In the genomic region with DNA sequence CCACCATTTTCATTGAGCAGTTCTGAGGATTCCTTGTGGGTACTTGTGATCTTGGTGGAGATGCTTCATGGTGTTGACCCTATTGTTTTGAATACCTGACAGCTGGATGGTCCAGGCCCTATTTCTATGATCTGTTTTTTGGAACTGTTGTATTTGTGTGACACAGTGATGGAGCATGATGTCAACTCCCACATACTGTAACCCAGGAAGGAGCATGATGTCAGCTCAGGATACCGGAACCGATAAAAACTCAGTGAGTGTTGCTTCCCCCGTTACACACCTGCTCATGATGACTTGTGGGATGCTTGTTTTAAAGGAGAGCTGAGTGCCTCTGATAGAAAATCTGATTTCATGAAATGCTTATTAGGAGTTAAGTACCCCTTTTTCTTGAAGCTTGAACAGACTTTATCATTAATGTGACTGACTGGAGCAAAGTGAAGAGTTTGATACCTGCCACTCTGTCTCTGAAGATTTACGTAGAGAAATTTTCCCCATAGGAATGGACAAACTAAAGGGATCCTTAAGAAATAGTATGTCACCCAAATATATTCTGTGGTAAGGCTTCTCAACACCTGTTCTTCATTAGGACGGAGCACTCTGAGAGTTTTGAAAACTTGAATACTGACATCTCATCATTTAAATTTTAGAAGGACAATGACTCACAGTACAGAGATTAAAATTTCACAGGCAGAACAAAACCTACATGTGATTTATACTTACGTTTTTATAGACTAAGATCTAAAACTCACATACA, we compare ENCODE assay signal across 8 cellular contexts. TPM values are rescaled to one million over a fixed set of nuclear protein-coding genes. Genes with fewer than 3 reads are reported as not detected.
DNase-seq lines count a peak whose midpoint lies in the region; ATAC-seq and TF ChIP-seq lines count a peak whose summit lies in the region.

No MANE protein-coding gene starts in this region.

- H3K36me3 ChIP-seq in right lobe of liver (peaks cover 0 to 6% (median 0%) of the 10 kb centered on the region in 4 donors), testis (ENCODE audit: low read depth, missing control alignments) (no peaks in the 10 kb centered on the region)

- peak; percentile 54 for DNase-seq in activated CD4-positive, alpha-beta T cell treated with anti-CD3 and anti-CD28 coated beads for 36 hours
- DNase-seq in activated CD4-positive, alpha-beta T cell treated with anti-CD3 and anti-CD28 coated beads, Interleukin-2, amount 50 U/mL, for 48 hours: no peak
- no peak for DNase-seq in right lobe of liver
- DNase-seq in testis: no peak
- no peak for DNase-seq in posterior vena cava (ENCODE audit: low spot score)
- DNase-seq in LoVo (ENCODE audit: low spot score): no peak

- no peaks in the 10 kb centered on the region for H3K9me3 Mint-ChIP-seq in activated CD4-positive, alpha-beta T cell treated with anti-CD3 and anti-CD28 coated beads for 36 hours (ENCODE audit: low read depth)

- no peak for TF ChIP-seq POLR2A in right lobe of liver (IDR thresholded peaks at IDR 0.05)
- no peak for TF ChIP-seq POLR2A in testis (IDR thresholded peaks at IDR 0.05)

- H3K27me3 ChIP-seq in right lobe of liver (no peaks in the 10 kb centered on the region), testis (no peaks in the 10 kb centered on the region)

- H3K9me3 ChIP-seq in right lobe of liver (no peaks in the 10 kb centered on the region), testis (no peaks in the 10 kb centered on the region)

- H3K27ac ChIP-seq in angular gyrus (ENCODE audit: low read depth, low read length): peak overlapping the region; percentile 89
- peak overlapping the region; percentile 95 to 96 (median 96) for H3K27ac ChIP-seq in right lobe of liver
- peak overlapping the region; percentile 83 to 96 for H3K27ac ChIP-seq in testis

- peak overlapping the region in 1 of 3 donors; percentile 47 for H3K4me3 ChIP-seq in right lobe of liver
- H3K4me3 ChIP-seq in testis: no peak overlapping the region

- intact Hi-C loops in activated CD4-positive, alpha-beta T cell treated with anti-CD3 and anti-CD28 coated beads for 36 hours (cut with DNase I, micrococcal nuclease): loop anchor here (1.0 to 5.0 kb wide), 9 partner anchors 27 to 464 kb away; partner anchors contain the start of genes RASA2 (in 2 of the 2) and ATP1B3 (in 1 of the 2)
- intact Hi-C loops in right lobe of liver (cut with DNase I) (no loop called here), testis (cut with DNase I; ENCODE audit: low total_unique reads) (no loop called here), posterior vena cava (cut with DNase I) (no loop called here)

- 71% methylated on average over 4 of the region's 6 CpGs for WGBS in right lobe of liver (ENCODE audit: insufficient coverage, low coverage, low lambda C conversion rate, missing lambda C conversion rate)
- 71 to 89% methylated on average over 6 of the region's 6 CpGs for WGBS in testis, 2 donors

- peak; percentile 66 for ATAC-seq in activated CD4-positive, alpha-beta T cell treated with anti-CD3 and anti-CD28 coated beads for 36 hours
- ATAC-seq in right lobe of liver (peak in 1 of 4 donors; percentile 1), HG02884 (IDR thresholded peaks at IDR 0.05; ENCODE audit: unreplicated experiment) (no peak)

- CTCF ChIA-PET in activated CD4-positive, alpha-beta T cell treated with anti-CD3 and anti-CD28 coated beads for 36 hours (lab: Charles Lee): interaction anchor here (0.8 to 3.3 kb wide), 12 partner anchors 9 to 106 kb away, joined by 3 to 20 read pairs (median 4); no protein-coding TSS in a partner anchor

- peak overlapping the region; percentile 99 for H3K27ac Mint-ChIP-seq in activated CD4-positive, alpha-beta T cell treated with anti-CD3 and anti-CD28 coated beads for 36 hours

- H3K27me3 Mint-ChIP-seq in activated CD4-positive, alpha-beta T cell treated with anti-CD3 and anti-CD28 coated beads for 36 hours: no peaks in the 10 kb centered on the region

- peaks cover 38% of the 10 kb centered on the region for H3K36me3 Mint-ChIP-seq in activated CD4-positive, alpha-beta T cell treated with anti-CD3 and anti-CD28 coated beads for 36 hours (ENCODE audit: low read depth)

- no peak for TF ChIP-seq CTCF in right lobe of liver (IDR thresholded peaks at IDR 0.05)
- TF ChIP-seq CTCF in testis (IDR thresholded peaks at IDR 0.05): no peak

- peaks cover 86% of the 10 kb centered on the region for H3K4me1 Mint-ChIP-seq in activated CD4-positive, alpha-beta T cell treated with anti-CD3 and anti-CD28 coated beads for 36 hours

- H3K4me1 ChIP-seq in right lobe of liver: peaks cover 0 to 42% (median 23%) of the 10 kb centered on the region in 4 donors
- H3K4me1 ChIP-seq in testis: peaks cover 44% of the 10 kb centered on the region

- peak overlapping the region; percentile 74 for H3K4me3 Mint-ChIP-seq in activated CD4-positive, alpha-beta T cell treated with anti-CD3 and anti-CD28 coated beads for 36 hours

- POLR2A ChIA-PET in activated CD4-positive, alpha-beta T cell treated with anti-CD3 and anti-CD28 coated beads for 36 hours (lab: Charles Lee): interaction anchor here (1.0 to 1.5 kb wide), 2 partner anchors 40 to 42 kb away, joined by 3 read pairs; no protein-coding TSS in a partner anchor

RNA-seq across cellular contexts. Expression of gene ZBTB38, which starts 45.3 kb away (rescaled TPM):
- 10 to 100 TPM; 21.3 to 22.0 TPM for total RNA-seq in activated CD4-positive, alpha-beta T cell treated with anti-CD3 and anti-CD28 coated beads for 36 hours
- 10 to 100 TPM; 29.4 to 75.2 (median 36.6) TPM for total RNA-seq in right lobe of liver
- 100 to 1,000 TPM; 131 to 167 TPM for total RNA-seq in testis
- polyA plus RNA-seq in testis (ENCODE audit: insufficient read depth, low read depth, low replicate concordance): 66.7 TPM
- 100 to 1,000 TPM; 101 to 125 TPM for total RNA-seq in posterior vena cava

Comparison
In these comparisons a context has a peak if more than half of its experiments do, and no peak if none do; other contexts are left out.
1. intact Hi-C loops: an anchor here in activated CD4-positive, alpha-beta T cell treated with anti-CD3 and anti-CD28 coated beads for 36 hours (1.0 to 5.0 kb wide); none called in right lobe of liver, testis and posterior vena cava.